Comparison of ENCODE assay signal across 11 cellular contexts in the genomic region with DNA sequence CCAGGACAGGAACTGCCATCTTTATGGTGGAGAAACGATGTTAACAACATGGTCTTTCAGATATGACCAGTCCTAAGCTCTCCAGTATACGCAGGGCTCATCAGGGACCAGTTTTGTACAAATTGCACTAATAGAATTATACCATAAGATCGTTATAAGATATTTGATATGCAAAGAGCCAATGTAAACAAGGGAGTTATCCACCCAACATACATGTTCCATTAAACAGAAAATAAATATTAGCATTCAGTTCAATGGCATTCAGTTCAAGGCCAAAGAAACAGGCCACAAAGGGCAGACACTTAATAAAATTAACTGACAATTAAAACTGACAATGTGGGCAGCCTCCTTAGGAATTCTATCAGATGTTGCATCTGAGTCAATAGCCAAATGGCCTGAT. TPM values are rescaled to one million over a fixed set of nuclear protein-coding genes. Genes with fewer than 3 reads are reported as not detected.
DNase-seq lines count a peak whose midpoint lies in the region; ATAC-seq and TF ChIP-seq lines count a peak whose summit lies in the region.
"Had no signal": no experiment of that assay in that cellular context is flagged by ENCODE, and none has a peak within 500 bp of the region (broad histone marks: within the 10 kb centered on the region; RNA-seq: fewer than 3 reads in every experiment).

No MANE protein-coding gene starts in this region.

- no peaks in the 10 kb centered on the region for H3K9me3 ChIP-seq in Peyer's patch

- H3K36me3 ChIP-seq in Peyer's patch = no peaks in the 10 kb centered on the region
- H3K36me3 ChIP-seq in rectal smooth muscle tissue (ENCODE audit: control insufficient read depth, insufficient read depth, low read length) = no peaks in the 10 kb centered on the region

- no peak for TF ChIP-seq POLR2A in Peyer's patch (IDR thresholded peaks at IDR 0.05)

- H3K9me3 Mint-ChIP-seq in activated CD4-positive, alpha-beta memory T cell treated with anti-CD3 and anti-CD28 coated beads for 36 hours = no peaks in the 10 kb centered on the region
- H3K9me3 Mint-ChIP-seq: activated naive CD4-positive, alpha-beta T cell treated with anti-CD3 and anti-CD28 coated beads, Interleukin-2, amount 50 U/mL, for 72 hours had no signal

- H3K4me3 ChIP-seq in GM08714 (ENCODE audit: low read length) = peak overlapping the region; percentile 87
- peak overlapping the region in 3 of 4 donors; percentile 64 to 97 (median 80) for H3K4me3 ChIP-seq in Peyer's patch
- H3K4me3 ChIP-seq in epithelial cell of proximal tubule (ENCODE audit: low read depth, low read length) = peak overlapping the region; percentile 71
- H3K4me3 ChIP-seq in rectal smooth muscle tissue (ENCODE audit: low read length) = peak overlapping the region; percentile 69

- H3K27ac Mint-ChIP-seq in activated CD4-positive, alpha-beta memory T cell treated with anti-CD3 and anti-CD28 coated beads for 36 hours = no peak overlapping the region

- POLR2A ChIA-PET in activated CD4-positive, alpha-beta memory T cell treated with anti-CD3 and anti-CD28 coated beads for 36 hours (lab: Charles Lee) = no interaction called here

- intact Hi-C loops in activated CD4-positive, alpha-beta memory T cell treated with anti-CD3 and anti-CD28 coated beads for 36 hours (cut with micrococcal nuclease) = loop anchor here (1.0 kb wide), 1 partner anchor 31 kb away; no protein-coding TSS in a partner anchor

- H3K4me1 ChIP-seq in Peyer's patch = peaks cover 0 to 26% (median 4%) of the 10 kb centered on the region in 4 donors
- H3K4me1 ChIP-seq in rectal smooth muscle tissue (ENCODE audit: control insufficient read depth, insufficient read depth, low read length) = no peaks in the 10 kb centered on the region

- CTCF ChIA-PET in activated CD4-positive, alpha-beta memory T cell treated with anti-CD3 and anti-CD28 coated beads for 36 hours (lab: Charles Lee) = interaction anchor here (1.0 to 2.3 kb wide), 5 partner anchors 16 to 156 kb away, joined by 3 to 7 read pairs (median 3); a partner anchor contains a TSS

- no peaks in the 10 kb centered on the region for H3K36me3 Mint-ChIP-seq in activated CD4-positive, alpha-beta memory T cell treated with anti-CD3 and anti-CD28 coated beads for 36 hours

- H3K27ac ChIP-seq in Peyer's patch (peak overlapping the region in 1 of 4 donors; percentile 2), rectal smooth muscle tissue (ENCODE audit: low read depth, low read length) (no peak overlapping the region)
- H3K27ac ChIP-seq: foreskin keratinocyte had no signal

- DNase-seq in Peyer's patch (no peak), epithelial cell of proximal tubule (ENCODE audit: low read depth) (no peak), HPDE6-E6E7 (ENCODE audit: extremely low spot score) (no peak)
- no peak for DNase-seq in activated CD4-positive, alpha-beta memory T cell treated with anti-CD3 and anti-CD28 coated beads for 36 hours
- DNase-seq: foreskin keratinocyte, NCI-H2081 had no signal

- no peak overlapping the region for H3K9ac ChIP-seq in rectal smooth muscle tissue (ENCODE audit: low read length)

- H3K27me3 ChIP-seq in Peyer's patch (no peaks in the 10 kb centered on the region), rectal smooth muscle tissue (ENCODE audit: control insufficient read depth, insufficient read depth, low read length) (no peaks in the 10 kb centered on the region)
- H3K27me3 ChIP-seq: foreskin keratinocyte had no signal

- no peak for TF ChIP-seq CTCF in Peyer's patch (IDR thresholded peaks at IDR 0.05)
- TF ChIP-seq CTCF in epithelial cell of proximal tubule (conservative IDR thresholded peaks at IDR 0.05; ENCODE audit: low read depth, low read length) = no peak

- no peak overlapping the region for H3K4me3 Mint-ChIP-seq in activated CD4-positive, alpha-beta memory T cell treated with anti-CD3 and anti-CD28 coated beads for 36 hours

- H3K27me3 Mint-ChIP-seq in activated CD4-positive, alpha-beta memory T cell treated with anti-CD3 and anti-CD28 coated beads for 36 hours = peaks cover 13% of the 10 kb centered on the region

- ATAC-seq in GM21526 (IDR thresholded peaks at IDR 0.05; ENCODE audit: low FRiP score, unreplicated experiment) (no peak), HG02885 (IDR thresholded peaks at IDR 0.05; ENCODE audit: poor library complexity, unreplicated experiment) (no peak)
- ATAC-seq: foreskin keratinocyte had no signal

- peaks cover 31% of the 10 kb centered on the region for H3K4me1 Mint-ChIP-seq in activated CD4-positive, alpha-beta memory T cell treated with anti-CD3 and anti-CD28 coated beads for 36 hours (ENCODE audit: low read depth)

RNA-seq across cellular contexts. Expression of a gene that starts 2.6 kb away (rescaled TPM):
- total RNA-seq in Peyer's patch = 10 to 100 TPM; 10.7 to 24.2 (median 17.6) TPM
- total RNA-seq in epithelial cell of proximal tubule = 2.2 and 2.5 TPM in 2 replicates
- total RNA-seq in activated CD4-positive, alpha-beta memory T cell treated with anti-CD3 and anti-CD28 coated beads for 36 hours = 1 to 10 TPM; 2.3 to 2.4 TPM
